ENCODE assay signal across 5 cellular contexts in the genomic region with DNA sequence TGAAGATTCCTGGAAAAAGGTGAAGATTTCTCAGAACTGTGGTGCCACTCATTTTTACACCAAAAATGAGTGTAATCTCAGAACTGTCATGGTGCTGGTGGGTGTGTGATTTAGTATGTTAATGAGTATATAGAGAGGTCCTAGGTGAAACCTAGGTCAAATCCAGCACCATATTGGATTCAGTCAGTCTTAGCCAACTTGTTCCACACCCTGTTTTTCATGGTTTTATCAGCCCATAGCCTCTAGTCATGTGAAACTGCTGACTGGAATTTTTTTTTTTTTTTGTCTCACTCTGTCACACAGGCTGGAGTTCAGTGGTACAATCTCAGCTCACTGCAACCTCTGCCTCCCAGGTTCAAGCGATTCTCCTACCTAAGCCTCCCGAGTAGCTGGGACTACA.
"Had no signal": no experiment of that assay in that cellular context is flagged by ENCODE, and none has a peak within 500 bp of the region (broad histone marks: within the 10 kb centered on the region; RNA-seq: fewer than 3 reads in every experiment).

No MANE protein-coding gene starts in this region.

- H3K4me3 Mint-ChIP-seq: GM23338, H9 had no signal

- H3K4me3 ChIP-seq: GM23338 had no signal

- H3K27ac Mint-ChIP-seq: GM23338, H9 had no signal

- DNase-seq: H9, HCEC 1CT, IMR-90, KBM-7 had no signal

- ATAC-seq: GM23338 had no signal

- H2AFZ ChIP-seq: GM23338 had no signal

- H3K4me2 ChIP-seq: GM23338 had no signal
